In genomic region chrX:39491548-39492297, GRCh38 we compare ENCODE assay signal across 9 cellular contexts.
DNase-seq lines count a peak whose midpoint lies in the region; ATAC-seq lines count a peak whose summit lies in the region.
"Had no signal": no experiment of that assay in that cellular context is flagged by ENCODE, and none has a peak within 500 bp of the region (broad histone marks: within the 10 kb centered on the region; RNA-seq: fewer than 3 reads in every experiment).

No MANE protein-coding gene starts in this region.

- no peaks in the 10 kb centered on the region for H3K36me3 Mint-ChIP-seq in memory B cell

- H3K4me3 Mint-ChIP-seq in memory B cell: peak overlapping the region; percentile 58

- H3K27me3 Mint-ChIP-seq in memory B cell: no peaks in the 10 kb centered on the region

- peaks cover 29% of the 10 kb centered on the region for H3K4me1 Mint-ChIP-seq in memory B cell

- peak overlapping the region; percentile 76 for H3K27ac Mint-ChIP-seq in memory B cell

- intact Hi-C loops in cardiac septum (cut with DNase I): no loop called here

- DNase-seq in HUDEP-2 (lab: John Stamatoyannopoulos, UW; ENCODE audit: unreplicated experiment in 76 of 76): peak in 68 of 76 experiments; percentile 0 to 84 (median 30)
- peak; percentile 55 to 68 for DNase-seq in activated CD4-positive, alpha-beta T cell treated with anti-CD3 and anti-CD28 coated beads, Interleukin-2, amount 50 U/mL, for 48 hours
- peak; percentile 25 to 50 for DNase-seq in memory B cell (ENCODE audit: low spot score in 2 of 2)
- no peak for DNase-seq in NK-92 (lab: John Stamatoyannopoulos, UW; ENCODE audit: unreplicated experiment)
- no peak for DNase-seq in NCI-H2029 treated with DMSO at 0.1 percent for 48 hours (lab: John Stamatoyannopoulos, UW)
- DNase-seq in cardiac septum (ENCODE audit: low spot score): no peak

- no peaks in the 10 kb centered on the region for H3K9me3 Mint-ChIP-seq in memory B cell

- ATAC-seq in GM19043 (IDR thresholded peaks at IDR 0.05; ENCODE audit: low read depth, unreplicated experiment) (peak; percentile 50), memory B cell (ENCODE audit: low read depth) (peak; percentile 86), HG03469 (IDR thresholded peaks at IDR 0.05; ENCODE audit: unreplicated experiment) (no peak)
- ATAC-seq: HCT116 had no signal

Comparison
In these comparisons a context has a peak if more than half of its experiments do, and no peak if none do; other contexts are left out.
1. DNase-seq: peak in HUDEP-2 (68 of 76), activated CD4-positive, alpha-beta T cell treated with anti-CD3 and anti-CD28 coated beads, Interleukin-2, amount 50 U/mL, for 48 hours (2 of 2) and memory B cell (2 of 2); none in NK-92 (single experiment), NCI-H2029 treated with DMSO at 0.1 percent for 48 hours (single experiment) and cardiac septum (single experiment).